ENCODE assay signal across 28 cellular contexts in the genomic region with DNA sequence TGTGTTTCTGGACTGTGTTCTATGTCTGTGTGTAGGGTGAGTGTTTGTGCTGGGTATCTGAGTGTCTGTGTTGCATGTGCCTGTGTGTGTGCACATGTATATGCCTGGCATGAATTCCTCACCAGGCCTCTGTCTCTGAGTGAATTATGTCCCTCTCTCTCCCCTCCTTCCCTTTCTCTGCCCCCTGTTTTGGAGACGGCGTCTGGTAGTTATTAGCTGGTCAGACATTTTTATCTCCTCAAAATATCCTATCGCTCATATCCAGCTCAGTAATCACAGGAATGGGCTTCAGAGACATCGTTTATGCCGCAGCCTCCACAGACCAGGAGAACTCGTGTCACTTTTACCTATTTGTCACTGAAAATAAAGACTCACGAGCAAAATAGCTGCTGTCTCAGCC.
"Had no signal": no experiment of that assay in that cellular context is flagged by ENCODE, and none has a peak within 500 bp of the region (broad histone marks: within the 10 kb centered on the region; RNA-seq: fewer than 3 reads in every experiment).

No MANE protein-coding gene starts in this region.

- H2AFZ ChIP-seq: neural progenitor cell, parathyroid adenoma had no signal

- H3K4me3 ChIP-seq: left ventricle myocardium inferior, lung, mucosa of descending colon, neural progenitor cell, psoas muscle, right lobe of liver, smooth muscle cell, stomach, testis, thyroid gland, transverse colon, upper lobe of left lung, vagina had no signal

- H3K27me3 ChIP-seq: neural progenitor cell, neutrophil, right lobe of liver, stomach, testis, thyroid gland, transverse colon, upper lobe of left lung, vagina had no signal

- ATAC-seq: left colon; mucosa of descending colon; naive thymus-derived CD4-positive, alpha-beta T cell; psoas muscle; right lobe of liver; stimulated activated naive B cell treated with anti-CD40 and anti-IgM and Interleukin-4, amounts not matched to agents 10 μg/mL and 1 μg/mL and 100 μg/mL, for 72 hours; stimulated activated naive CD8-positive, alpha-beta T cell treated with anti-CD3 and anti-CD28 coated beads, Interleukin-15, Interleukin-2, amounts not matched to agents 100 U/mL and 50 U/mL, for 24 hours had no signal

- H3K4me2 ChIP-seq: neural progenitor cell, smooth muscle cell had no signal

- H3K9ac ChIP-seq: neural progenitor cell, parathyroid adenoma had no signal

- H3K36me3 ChIP-seq: left ventricle myocardium inferior, neural progenitor cell, neutrophil, right lobe of liver, stomach, thyroid gland, transverse colon, upper lobe of left lung, vagina had no signal

- H3K9me3 ChIP-seq: left ventricle myocardium inferior, mucosa of descending colon, neutrophil, psoas muscle, right lobe of liver, stomach, testis, thyroid gland, transverse colon, upper lobe of left lung, vagina had no signal

- DNase-seq: hypothalamus; immature natural killer cell; kidney; left colon; left ventricle myocardium inferior; mesendoderm; midbrain; mucosa of descending colon; naive thymus-derived CD4-positive, alpha-beta T cell; occipital lobe; psoas muscle; right lobe of liver; stimulated activated CD4-positive, alpha-beta T cell treated with anti-CD3 and anti-CD28 coated beads, Interleukin-1b, Interleukin-23, amount 100 ng/mL, for 48 hours; stimulated activated CD4-positive, alpha-beta T cell treated with anti-CD3 and anti-CD28 coated beads, Interleukin-2, amount 100 ng/mL, for 48 hours; stimulated activated CD4-positive, alpha-beta T cell treated with anti-CD3 and anti-CD28 coated beads, Interleukin-4, amount 100 ng/mL, for 4 hours; stimulated activated naive B cell treated with anti-CD40 and anti-IgM and Interleukin-4, amounts not matched to agents 10 μg/mL and 1 μg/mL and 100 μg/mL, for 72 hours; stimulated activated naive CD8-positive, alpha-beta T cell treated with anti-CD3 and anti-CD28 coated beads, Interleukin-15, Interleukin-2, amounts not matched to agents 100 U/mL and 50 U/mL, for 24 hours; stomach; testis; thyroid gland; transverse colon; upper lobe of left lung had no signal

- H3K79me2 ChIP-seq: parathyroid adenoma had no signal

- H3K27ac ChIP-seq: left ventricle myocardium inferior, neural progenitor cell, neutrophil, parathyroid adenoma, psoas muscle, right lobe of liver, stomach, testis, thyroid gland, transverse colon, upper lobe of left lung, vagina had no signal
